In the genomic region with DNA sequence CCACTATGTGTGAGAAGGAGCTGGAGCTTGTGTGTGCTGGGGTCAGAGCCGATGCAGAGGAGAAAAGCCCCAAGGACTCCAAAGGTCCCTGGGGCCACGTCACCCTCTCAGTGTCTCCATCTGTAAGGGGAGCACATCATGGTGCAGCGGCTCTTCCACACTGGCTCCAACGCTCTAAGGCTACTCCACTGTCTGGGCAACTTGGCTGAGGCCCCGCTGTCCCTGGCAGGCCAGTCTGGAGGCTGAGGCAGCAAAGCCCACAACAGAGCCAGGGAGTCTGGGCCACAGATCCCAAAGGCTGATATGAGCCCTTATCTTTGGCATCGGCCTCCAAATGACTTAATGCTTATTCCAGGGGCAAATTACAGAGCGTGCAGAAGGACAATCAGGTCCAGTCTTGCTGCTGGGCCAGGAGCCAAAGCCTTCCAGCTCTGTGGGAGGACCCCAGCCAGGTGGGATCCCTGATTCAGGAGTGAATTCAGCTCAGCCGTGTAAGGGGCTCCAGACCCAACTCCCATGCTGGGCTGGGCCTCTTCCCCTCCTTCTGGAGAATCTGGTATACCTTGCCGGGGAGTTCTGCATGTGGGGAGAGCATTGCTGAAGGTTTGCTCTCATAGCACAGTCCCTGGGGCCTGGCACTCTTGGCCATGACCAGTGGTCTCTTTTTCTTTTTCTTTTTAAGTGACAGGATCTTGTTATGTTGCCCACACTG, we compare ENCODE assay signal across 10 cellular contexts. TPM values are rescaled to one million over a fixed set of nuclear protein-coding genes. Genes with fewer than 3 reads are reported as not detected.
DNase-seq lines count a peak whose midpoint lies in the region; ATAC-seq lines count a peak whose summit lies in the region.
"Had no signal": no experiment of that assay in that cellular context is flagged by ENCODE, and none has a peak within 500 bp of the region (broad histone marks: within the 10 kb centered on the region; RNA-seq: fewer than 3 reads in every experiment).

No MANE protein-coding gene starts in this region.

- peaks cover 68% of the 10 kb centered on the region for H3K4me1 ChIP-seq in CD4-positive, alpha-beta memory T cell (ENCODE audit: insufficient read depth, low read length)

- intact Hi-C loops in CD4-positive, alpha-beta memory T cell (cut with micrococcal nuclease), result loop anchor here (1.0 to 5.0 kb wide), 4 partner anchors 17 to 390 kb away; a partner anchor contains a TSS

- H3K4me3 ChIP-seq in CD4-positive, alpha-beta memory T cell (ENCODE audit: low read length in 2 of 2), result peak overlapping the region; percentile 61 to 71

- peak overlapping the region; percentile 100 for H3K27ac ChIP-seq in CD4-positive, alpha-beta memory T cell (ENCODE audit: low read depth, low read length)

- peaks cover 0 to 6% (median 0%) of the 10 kb centered on the region in 8 donors for H3K9me3 Mint-ChIP-seq in CD4-positive, alpha-beta memory T cell
- H3K9me3 Mint-ChIP-seq in IgD-negative memory B cell, result no peaks in the 10 kb centered on the region
- H3K9me3 Mint-ChIP-seq in activated naive CD8-positive, alpha-beta T cell treated with anti-CD3 and anti-CD28 coated beads for 36 hours, result no peaks in the 10 kb centered on the region
- no peaks in the 10 kb centered on the region for H3K9me3 Mint-ChIP-seq in natural killer cell treated with Interleukin-12 subunit alpha and Interleukin-12 subunit beta and Interleukin-15 and Interleukin-18, amount 100 ng/mL, for 72 hours

- H3K27me3 ChIP-seq in CD4-positive, alpha-beta memory T cell (ENCODE audit: insufficient read depth, low read length), result no peaks in the 10 kb centered on the region

- H3K27ac Mint-ChIP-seq in CD4-positive, alpha-beta memory T cell, result peak overlapping the region; percentile 98 to 100 (median 99)
- peak overlapping the region; percentile 97 to 99 (median 99) for H3K27ac Mint-ChIP-seq in IgD-negative memory B cell
- H3K27ac Mint-ChIP-seq in activated naive CD8-positive, alpha-beta T cell treated with anti-CD3 and anti-CD28 coated beads for 36 hours, result peak overlapping the region; percentile 97
- H3K27ac Mint-ChIP-seq in natural killer cell treated with Interleukin-12 subunit alpha and Interleukin-12 subunit beta and Interleukin-15 and Interleukin-18, amount 100 ng/mL, for 72 hours, result peak overlapping the region; percentile 85 to 91

- peaks cover 3 to 40% of the 10 kb centered on the region in 2 donors for H3K36me3 Mint-ChIP-seq in CD4-positive, alpha-beta memory T cell
- no peaks in the 10 kb centered on the region for H3K36me3 Mint-ChIP-seq in IgD-negative memory B cell
- peaks cover 27% of the 10 kb centered on the region for H3K36me3 Mint-ChIP-seq in activated naive CD8-positive, alpha-beta T cell treated with anti-CD3 and anti-CD28 coated beads for 36 hours
- H3K36me3 Mint-ChIP-seq in natural killer cell treated with Interleukin-12 subunit alpha and Interleukin-12 subunit beta and Interleukin-15 and Interleukin-18, amount 100 ng/mL, for 72 hours, result no peaks in the 10 kb centered on the region

- ATAC-seq in natural killer cell treated with Interleukin-12 subunit alpha and Interleukin-12 subunit beta and Interleukin-15 and Interleukin-18, amount 100 ng/mL, for 72 hours, result no peak

- H3K4me3 Mint-ChIP-seq in CD4-positive, alpha-beta memory T cell, result peak overlapping the region; percentile 86 to 90 (median 87)
- H3K4me3 Mint-ChIP-seq in IgD-negative memory B cell, result peak overlapping the region; percentile 77 to 92 (median 86)
- H3K4me3 Mint-ChIP-seq in activated naive CD8-positive, alpha-beta T cell treated with anti-CD3 and anti-CD28 coated beads for 36 hours, result peak overlapping the region; percentile 86
- peak overlapping the region; percentile 97 for H3K4me3 Mint-ChIP-seq in natural killer cell treated with Interleukin-12 subunit alpha and Interleukin-12 subunit beta and Interleukin-15 and Interleukin-18, amount 100 ng/mL, for 72 hours

- POLR2A ChIA-PET in CD4-positive, alpha-beta memory T cell (lab: Charles Lee; ENCODE audit: partially characterized antibody), result interaction anchor here (0.7 to 12.4 kb wide), 11 partner anchors 8 to 766 kb away, joined by 3 to 285 read pairs (median 6); a partner anchor contains a TSS

- peak in 2 of 5 donors; percentile 28 to 73 for DNase-seq in CD4-positive, alpha-beta memory T cell
- no peak for DNase-seq in activated naive CD8-positive, alpha-beta T cell treated with anti-CD3 and anti-CD28 coated beads for 36 hours
- DNase-seq in natural killer cell treated with Interleukin-12 subunit alpha and Interleukin-12 subunit beta and Interleukin-15 and Interleukin-18, amount 100 ng/mL, for 72 hours (ENCODE audit: low spot score), result peak; percentile 59
- DNase-seq in OCI-M2 (lab: John Stamatoyannopoulos, UW; ENCODE audit: unreplicated experiment) (no peak), NCI-H2081 treated with DMSO at 0.1 percent for 48 hours (lab: John Stamatoyannopoulos, UW) (no peak), glomerular visceral epithelial cell (ENCODE audit: extremely low spot score) (no peak), iPS-NIHi11 (ENCODE audit: low spot score) (no peak)

- H3K36me3 ChIP-seq in CD4-positive, alpha-beta memory T cell (ENCODE audit: insufficient read depth, low read length), result peaks cover 6% of the 10 kb centered on the region

- CTCF ChIA-PET in CD4-positive, alpha-beta memory T cell (lab: Charles Lee; ENCODE audit: partially characterized antibody), result interaction anchor here (2.7 to 14.8 kb wide), 3 partner anchors 8 to 28 kb away, joined by 11 to 648 read pairs (median 21); a partner anchor contains a TSS

- no peaks in the 10 kb centered on the region for H3K27me3 Mint-ChIP-seq in CD4-positive, alpha-beta memory T cell
- no peaks in the 10 kb centered on the region for H3K27me3 Mint-ChIP-seq in IgD-negative memory B cell
- peaks cover 7% of the 10 kb centered on the region for H3K27me3 Mint-ChIP-seq in activated naive CD8-positive, alpha-beta T cell treated with anti-CD3 and anti-CD28 coated beads for 36 hours
- no peaks in the 10 kb centered on the region for H3K27me3 Mint-ChIP-seq in natural killer cell treated with Interleukin-12 subunit alpha and Interleukin-12 subunit beta and Interleukin-15 and Interleukin-18, amount 100 ng/mL, for 72 hours

- H3K4me1 Mint-ChIP-seq in CD4-positive, alpha-beta memory T cell, result peaks cover 34 to 84% (median 62%) of the 10 kb centered on the region in 4 donors
- H3K4me1 Mint-ChIP-seq in IgD-negative memory B cell, result peaks cover 32 to 50% (median 45%) of the 10 kb centered on the region in 3 donors
- H3K4me1 Mint-ChIP-seq in activated naive CD8-positive, alpha-beta T cell treated with anti-CD3 and anti-CD28 coated beads for 36 hours, result peaks cover 57% of the 10 kb centered on the region
- peaks cover 41 to 60% of the 10 kb centered on the region in 2 donors for H3K4me1 Mint-ChIP-seq in natural killer cell treated with Interleukin-12 subunit alpha and Interleukin-12 subunit beta and Interleukin-15 and Interleukin-18, amount 100 ng/mL, for 72 hours (ENCODE audit: low read depth in 2 of 2)

- H3K9me3 ChIP-seq in CD4-positive, alpha-beta memory T cell (ENCODE audit: control insufficient read depth in 1 of 2, low read length in 2 of 2), result no peaks in the 10 kb centered on the region

RNA-seq across cellular contexts. Expression of a gene that starts 1.8 kb away (rescaled TPM):
- total RNA-seq in CD4-positive, alpha-beta memory T cell, result 10 to 100 TPM; 33.4 to 34.6 TPM
- polyA plus RNA-seq in CD4-positive, alpha-beta memory T cell, result 100 to 1,000 TPM in 1 of 2 donors, 10 to 100 TPM in 1; 48.2 to 303 TPM
- polyA plus RNA-seq in IgD-negative memory B cell, result 55.6 TPM
- 100 to 1,000 TPM; 274 to 279 TPM for total RNA-seq in activated naive CD8-positive, alpha-beta T cell treated with anti-CD3 and anti-CD28 coated beads for 36 hours
- 10 to 100 TPM; 30.9 to 52.0 TPM for total RNA-seq in natural killer cell treated with Interleukin-12 subunit alpha and Interleukin-12 subunit beta and Interleukin-15 and Interleukin-18, amount 100 ng/mL, for 72 hours

RNA-seq across cellular contexts. Expression of a gene that starts 8.7 kb away (rescaled TPM):
- 1 to 10 TPM in 1 of 2 experiments, not detected in 1; 1.3 TPM for total RNA-seq in CD4-positive, alpha-beta memory T cell
- polyA plus RNA-seq in CD4-positive, alpha-beta memory T cell, result under 1 TPM in 1 of 2 donors, not detected in 1; 0.48 TPM
- not detected for polyA plus RNA-seq in IgD-negative memory B cell
- 10 to 100 TPM; 22.1 to 23.3 TPM for total RNA-seq in activated naive CD8-positive, alpha-beta T cell treated with anti-CD3 and anti-CD28 coated beads for 36 hours
- total RNA-seq in natural killer cell treated with Interleukin-12 subunit alpha and Interleukin-12 subunit beta and Interleukin-15 and Interleukin-18, amount 100 ng/mL, for 72 hours, result under 1 TPM in 1 of 2 donors, not detected in 1; 0.92 TPM
- total RNA-seq: SK-MEL-5 had no signal
- polyA plus RNA-seq: neural cell had no signal

RNA-seq across cellular contexts. Expression of a gene that starts 30.7 kb away (rescaled TPM):
- total RNA-seq in CD4-positive, alpha-beta memory T cell, result not detected
- polyA plus RNA-seq in CD4-positive, alpha-beta memory T cell, result not detected
- not detected for polyA plus RNA-seq in IgD-negative memory B cell
- total RNA-seq in activated naive CD8-positive, alpha-beta T cell treated with anti-CD3 and anti-CD28 coated beads for 36 hours, result under 1 TPM; 0.29 to 0.30 TPM
- not detected for total RNA-seq in natural killer cell treated with Interleukin-12 subunit alpha and Interleukin-12 subunit beta and Interleukin-15 and Interleukin-18, amount 100 ng/mL, for 72 hours
- total RNA-seq: SK-MEL-5 had no signal
- polyA plus RNA-seq: neural cell had no signal

Comparison
In these comparisons a context has a peak if more than half of its experiments do, and no peak if none do; other contexts are left out.
1. RNA of a gene that starts 1.8 kb away (total RNA-seq): 274 to 279 TPM in activated naive CD8-positive, alpha-beta T cell treated with anti-CD3 and anti-CD28 coated beads for 36 hours; 30.9 to 52.0 TPM in natural killer cell treated with Interleukin-12 subunit alpha and Interleukin-12 subunit beta and Interleukin-15 and Interleukin-18, amount 100 ng/mL, for 72 hours and 33.4 to 34.6 TPM in CD4-positive, alpha-beta memory T cell; every median in the first group is over 4 times any median in the second.
2. RNA of a gene that starts 8.7 kb away (total RNA-seq): 22.1 to 23.3 TPM in activated naive CD8-positive, alpha-beta T cell treated with anti-CD3 and anti-CD28 coated beads for 36 hours; 1.3 TPM in CD4-positive, alpha-beta memory T cell and 0.92 TPM in natural killer cell treated with Interleukin-12 subunit alpha and Interleukin-12 subunit beta and Interleukin-15 and Interleukin-18, amount 100 ng/mL, for 72 hours; every median in the first group is over 10 times any median in the second.
3. Peak in every context shown above with its lines, with median percentiles within 50 percentile points of each other: H3K27ac Mint-ChIP-seq and H3K4me3 Mint-ChIP-seq.